In genomic region chr6:51843470-51844390, GRCh38 we compare ENCODE assay signal across 16 cellular contexts.
"Had no signal": no experiment of that assay in that cellular context is flagged by ENCODE, and none has a peak within 500 bp of the region (broad histone marks: within the 10 kb centered on the region; RNA-seq: fewer than 3 reads in every experiment).

No MANE protein-coding gene starts in this region.

- H3K27me3 Mint-ChIP-seq: activated naive CD8-positive, alpha-beta T cell treated with anti-CD3 and anti-CD28 coated beads, Interleukin-2, amount 10 ng/mL, durations not matched to agents 7 days and 5 days; stimulated activated naive CD8-positive, alpha-beta T cell treated with anti-CD3 and anti-CD28 coated beads, Interleukin-15, amount 100 ng/mL, for 72 hours had no signal

- H3K27ac ChIP-seq: breast epithelium, esophagus squamous epithelium, parathyroid adenoma, thoracic aorta had no signal

- H3K36me3 Mint-ChIP-seq: activated naive CD8-positive, alpha-beta T cell treated with anti-CD3 and anti-CD28 coated beads, Interleukin-2, amount 10 ng/mL, durations not matched to agents 7 days and 5 days; natural killer cell treated with Interleukin-12 subunit alpha and Interleukin-12 subunit beta and Interleukin-15 and Interleukin-18, amount 100 ng/mL, for 72 hours had no signal

- DNase-seq: activated CD4-positive, alpha-beta T cell treated with anti-CD3 and anti-CD28 coated beads, Interleukin-2, amount 50 U/mL, for 48 hours; activated effector memory CD4-positive, alpha-beta T cell treated with anti-CD3 and anti-CD28 coated beads, Interleukin-2, amount 50 U/mL, for 16 hours; activated naive CD8-positive, alpha-beta T cell treated with anti-CD3 and anti-CD28 coated beads, Interleukin-2, amount 10 ng/mL, durations not matched to agents 7 days and 5 days; activated T-cell treated with anti-CD3 and anti-CD28 coated beads, Interleukin-2, amount 50 U/mL, for 4 hours; esophagus squamous epithelium; foreskin fibroblast; stimulated activated CD4-positive, alpha-beta T cell treated with anti-CD3 and anti-CD28 coated beads, Interleukin-15, amount 100 ng/mL, for 24 hours; stimulated activated CD4-positive, alpha-beta T cell treated with anti-CD3 and anti-CD28 coated beads, Interleukin-4, amount 100 ng/mL, for 24 hours; stimulated activated naive CD8-positive, alpha-beta T cell treated with anti-CD3 and anti-CD28 coated beads, Interleukin-15, amount 100 ng/mL, for 72 hours had no signal

- H3K4me3 ChIP-seq: breast epithelium, dorsolateral prefrontal cortex, esophagus squamous epithelium, thoracic aorta had no signal

- H3K4me1 ChIP-seq: breast epithelium, esophagus squamous epithelium, parathyroid adenoma had no signal

- H3K4me3 Mint-ChIP-seq: activated naive CD8-positive, alpha-beta T cell treated with anti-CD3 and anti-CD28 coated beads, Interleukin-2, amount 10 ng/mL, durations not matched to agents 7 days and 5 days; activated T-cell treated with anti-CD3 and anti-CD28 coated beads, Interleukin-2, amount 50 U/mL, for 4 hours; natural killer cell treated with Interleukin-12 subunit alpha and Interleukin-12 subunit beta and Interleukin-15 and Interleukin-18, amount 100 ng/mL, for 72 hours; stimulated activated naive CD8-positive, alpha-beta T cell treated with anti-CD3 and anti-CD28 coated beads, Interleukin-15, amount 100 ng/mL, for 72 hours; T-helper 2 cell treated with Interferon-gamma antibody and Interleukin-4, amounts not matched to agents 5 μg/mL and 100 μg/mL, for 36 hours had no signal

- H3K4me1 Mint-ChIP-seq: activated naive CD8-positive, alpha-beta T cell treated with anti-CD3 and anti-CD28 coated beads, Interleukin-2, amount 10 ng/mL, durations not matched to agents 7 days and 5 days; stimulated activated naive CD8-positive, alpha-beta T cell treated with anti-CD3 and anti-CD28 coated beads, Interleukin-15, amount 100 ng/mL, for 72 hours had no signal

- H2AFZ ChIP-seq: parathyroid adenoma had no signal

- H3K9me3 Mint-ChIP-seq: activated naive CD8-positive, alpha-beta T cell treated with anti-CD3 and anti-CD28 coated beads, Interleukin-2, amount 10 ng/mL, durations not matched to agents 7 days and 5 days; activated T-cell treated with anti-CD3 and anti-CD28 coated beads, Interleukin-2, amount 50 U/mL, for 4 hours; natural killer cell treated with Interleukin-12 subunit alpha and Interleukin-12 subunit beta and Interleukin-15 and Interleukin-18, amount 100 ng/mL, for 72 hours; T-helper 2 cell treated with Interferon-gamma antibody and Interleukin-4, amounts not matched to agents 5 μg/mL and 100 μg/mL, for 36 hours had no signal

- H3K27me3 ChIP-seq: breast epithelium, esophagus squamous epithelium had no signal

- ATAC-seq: activated CD4-positive, CD25-positive, alpha-beta regulatory T cell treated with anti-CD3 and anti-CD28 coated beads, Interleukin-2, amount 50 U/mL, for 24 hours; activated T-cell treated with anti-CD3 and anti-CD28 coated beads, Interleukin-2, amount 50 U/mL, for 4 hours; natural killer cell treated with Interleukin-12 subunit alpha and Interleukin-12 subunit beta and Interleukin-15 and Interleukin-18, amount 100 ng/mL, for 72 hours; stimulated activated naive CD8-positive, alpha-beta T cell treated with anti-CD3 and anti-CD28 coated beads, Interleukin-15, amount 100 ng/mL, for 72 hours had no signal

- H3K9me3 ChIP-seq: breast epithelium, esophagus squamous epithelium, thoracic aorta had no signal

- H3K36me3 ChIP-seq: breast epithelium, esophagus squamous epithelium, thoracic aorta had no signal

- H3K27ac Mint-ChIP-seq: activated naive CD8-positive, alpha-beta T cell treated with anti-CD3 and anti-CD28 coated beads, Interleukin-2, amount 10 ng/mL, durations not matched to agents 7 days and 5 days; natural killer cell treated with Interleukin-12 subunit alpha and Interleukin-12 subunit beta and Interleukin-15 and Interleukin-18, amount 100 ng/mL, for 72 hours; stimulated activated naive CD8-positive, alpha-beta T cell treated with anti-CD3 and anti-CD28 coated beads, Interleukin-15, amount 100 ng/mL, for 72 hours; T-helper 2 cell treated with Interferon-gamma antibody and Interleukin-4, amounts not matched to agents 5 μg/mL and 100 μg/mL, for 36 hours had no signal

- H3K9ac ChIP-seq: parathyroid adenoma had no signal
